1 cellular context compared by ENCODE assay signal in genomic region chr12:13198921-13199320, GRCh38.
TF ChIP-seq lines count a peak whose summit lies in the region.

No MANE protein-coding gene starts in this region.

TF ChIP-seq in Ishikawa, 13 proteins besides CTCF, POLR2A, EP300 and RAD21 (continued from another document):
- peak; percentile 35; the same call in 1 of the 2 replicates for TF ChIP-seq FOXM1 (IDR thresholded peaks at IDR 0.05; ENCODE audit: borderline replicate concordance, low read depth)
- TF ChIP-seq MAX (IDR thresholded peaks at IDR 0.05) = no peak
- no peak for TF ChIP-seq TAF1 (IDR thresholded peaks at IDR 0.05; ENCODE audit: low read depth)
- TF ChIP-seq NFIC (IDR thresholded peaks at IDR 0.05) = peak; percentile 78; the same call in 1 of the 2 replicates
TF ChIP-seq in Ishikawa: peak in this region for 4.
